ENCODE assay signal across 8 cellular contexts in the genomic region with DNA sequence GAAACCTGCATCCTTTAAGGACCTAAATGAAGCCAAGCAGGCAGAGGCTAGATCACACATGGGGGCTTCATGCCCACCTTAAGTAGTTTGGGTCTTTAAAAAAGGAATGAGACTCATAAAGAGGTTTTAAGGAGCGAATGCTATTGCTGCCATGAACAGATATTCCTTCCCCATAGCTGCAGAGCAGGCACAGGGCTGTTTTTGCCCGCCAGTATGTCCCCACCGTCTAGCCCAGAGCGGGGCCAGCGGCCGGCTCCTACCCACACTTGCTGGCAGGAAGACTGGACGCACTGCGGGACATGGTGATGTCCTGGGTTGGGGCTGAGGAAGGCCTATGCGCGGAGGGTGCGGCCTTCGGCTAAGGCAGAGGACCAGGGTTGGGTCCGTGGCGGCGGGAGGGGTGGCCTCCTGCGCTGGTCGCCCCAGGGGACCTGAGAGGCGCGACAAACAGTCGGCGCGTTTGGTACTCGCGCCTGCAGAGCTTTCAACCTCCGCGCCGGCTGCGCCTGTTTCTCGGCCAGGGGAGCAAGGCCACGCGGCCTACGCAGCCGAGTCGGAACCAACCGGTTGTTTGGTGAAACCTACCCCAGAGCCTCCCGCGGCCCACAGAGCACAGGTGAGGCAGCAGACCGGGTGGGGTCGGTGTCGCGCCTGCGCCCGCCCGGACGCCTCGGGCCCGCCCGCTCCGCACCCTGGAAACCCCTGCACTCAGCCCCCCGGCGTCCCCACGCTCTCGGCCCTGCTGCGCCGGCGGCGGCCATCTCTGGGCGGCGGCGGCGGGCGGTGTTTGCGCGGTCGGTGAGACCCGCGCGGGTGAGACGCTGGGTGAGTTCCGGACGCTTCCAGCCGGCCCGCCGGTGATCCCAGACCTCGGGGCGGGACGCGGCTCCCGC. TPM values are rescaled to one million over a fixed set of nuclear protein-coding genes. Genes with fewer than 3 reads are reported as not detected.
DNase-seq lines count a peak whose midpoint lies in the region; ATAC-seq and TF ChIP-seq lines count a peak whose summit lies in the region.

A gene with protein sequence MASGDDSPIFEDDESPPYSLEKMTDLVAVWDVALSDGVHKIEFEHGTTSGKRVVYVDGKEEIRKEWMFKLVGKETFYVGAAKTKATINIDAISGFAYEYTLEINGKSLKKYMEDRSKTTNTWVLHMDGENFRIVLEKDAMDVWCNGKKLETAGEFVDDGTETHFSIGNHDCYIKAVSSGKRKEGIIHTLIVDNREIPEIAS (plus strand): TSS at position 450 of the 893 bp plus-strand sequence. CDS start 10,956 bp downstream, outside the sequence.

- ATAC-seq in HG03342 (IDR thresholded peaks at IDR 0.05; ENCODE audit: unreplicated experiment) = peak; percentile 74

- TF ChIP-seq POLR2A in GM19099 (IDR thresholded peaks at IDR 0.05; ENCODE audit: extremely low read depth, insufficient read length, low read depth) = peak; percentile 72

- peaks cover 8 to 9% of the 10 kb centered on the region in 2 donors for H3K4me1 ChIP-seq in mucosa of rectum (ENCODE audit: control insufficient read depth in 2 of 2, insufficient read depth in 2 of 2, low read length in 2 of 2)

- H3K27ac ChIP-seq in mucosa of rectum (ENCODE audit: low read depth in 2 of 2, low read length in 2 of 2) = peak within 1 kb of the TSS; percentile 88 to 91

- no peaks in the 10 kb centered on the region for H3K27me3 ChIP-seq in mucosa of rectum (ENCODE audit: control insufficient read depth in 2 of 2, insufficient read depth in 2 of 2, low read length in 2 of 2)

- H3K36me3 ChIP-seq in mucosa of rectum (ENCODE audit: control insufficient read depth in 2 of 2, insufficient read depth in 2 of 2, low read length in 2 of 2) = no peaks in the 10 kb centered on the region

- peak within 1 kb of the TSS; percentile 80 to 88 for H3K9ac ChIP-seq in mucosa of rectum (ENCODE audit: low read depth in 1 of 2, low read length in 2 of 2)

- H3K9me3 ChIP-seq in mucosa of rectum (ENCODE audit: control insufficient read depth in 2 of 2, low read length in 2 of 2) = no peaks in the 10 kb centered on the region

- H3K4me3 ChIP-seq in epithelial cell of proximal tubule (ENCODE audit: low read depth, low read length) (peak within 1 kb of the TSS; percentile 69), mucosa of rectum (ENCODE audit: low read length in 2 of 2) (peak within 1 kb of the TSS; percentile 67 to 91)

- DNase-seq in CD1c-positive myeloid dendritic cell (ENCODE audit: extremely low spot score) (peak; percentile 46), NCI-H82 (lab: John Stamatoyannopoulos, UW) (peak; percentile 87), activated T-cell treated with anti-CD3 and anti-CD28 coated beads for 4 hours (peak; percentile 44), epithelial cell of proximal tubule (ENCODE audit: low read depth) (no peak)
- DNase-seq in stimulated activated CD8-positive, alpha-beta memory T cell treated with anti-CD3 and anti-CD28 coated beads, Interleukin-4, amount 100 ng/mL, for 4 hours (ENCODE audit: low read depth in 2 of 2, low spot score in 1 of 2) = peak; percentile 33 to 36

- TF ChIP-seq CTCF in epithelial cell of proximal tubule (conservative IDR thresholded peaks at IDR 0.05; ENCODE audit: low read depth, low read length) = no peak

RNA-seq across cellular contexts. Expression of the gene that starts here (rescaled TPM):
- 16.1 and 20.3 TPM in 2 replicates for total RNA-seq in epithelial cell of proximal tubule
